19 cellular contexts compared by ENCODE assay signal in the genomic region with DNA sequence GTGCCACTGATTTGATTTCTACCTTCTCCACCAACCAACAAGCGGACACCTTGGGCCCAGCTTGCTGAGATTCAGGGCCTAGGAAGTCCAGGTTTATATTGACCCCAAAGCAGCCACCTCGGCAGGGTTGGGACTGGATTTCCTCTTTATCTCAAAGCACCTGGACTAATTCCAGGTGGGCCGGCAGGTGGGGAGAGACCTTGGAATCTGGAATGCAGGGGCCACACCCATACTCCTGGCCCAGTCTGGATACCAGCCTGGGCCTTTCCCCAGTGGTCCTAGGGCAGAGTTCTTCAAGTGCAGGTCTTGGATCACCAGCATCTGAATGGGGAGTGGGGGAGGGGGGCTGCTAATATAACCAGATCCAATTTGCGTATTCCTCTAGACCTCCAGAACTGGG.
"Had no signal": no experiment of that assay in that cellular context is flagged by ENCODE, and none has a peak within 500 bp of the region (broad histone marks: within the 10 kb centered on the region; RNA-seq: fewer than 3 reads in every experiment).

No MANE protein-coding gene starts in this region.

- H3K4me2 ChIP-seq: hepatocyte, smooth muscle cell had no signal

- DNase-seq: activated CD4-positive, alpha-beta T cell treated with anti-CD3 and anti-CD28 coated beads, Interleukin-2, amount 50 U/mL, for 4 hours; activated gamma-delta T cell treated with Interleukin-2 at 50 U/mL for 16 hours; adrenal gland; naive thymus-derived CD4-positive, alpha-beta T cell; right lobe of liver; stimulated activated CD4-positive, alpha-beta T cell treated with anti-CD3 and anti-CD28 coated beads, Interleukin-4, amount 100 ng/mL, for 24 hours; SW 1271; T-helper 2 cell; uterus; WERI-Rb-1 had no signal

- H3K9ac ChIP-seq: parathyroid adenoma had no signal

- H3K4me3 ChIP-seq: adrenal gland, cardiac muscle cell, hepatocyte, right lobe of liver, smooth muscle cell, thoracic aorta, uterus had no signal

- H2AFZ ChIP-seq: hepatocyte had no signal

- H3K79me2 ChIP-seq: hepatocyte, parathyroid adenoma had no signal

- H3K4me1 ChIP-seq: adrenal gland, right lobe of liver, uterus had no signal

- H3K9me3 ChIP-seq: adrenal gland, neutrophil, right lobe of liver, thoracic aorta, uterus had no signal

- ATAC-seq: activated naive CD4-positive, alpha-beta T cell treated with anti-CD3 and anti-CD28 coated beads, Interleukin-2, amount 50 U/mL, for 72 hours; left lobe of liver; naive thymus-derived CD4-positive, alpha-beta T cell; right lobe of liver; stimulated activated effector memory CD8-positive, alpha-beta T cell treated with anti-CD3 and anti-CD28 coated beads, Interleukin-12 subunit alpha, Interleukin-12 subunit beta, amount 100 ng/mL, for 72 hours had no signal

- H3K27ac ChIP-seq: adrenal gland, cardiac muscle cell, hepatocyte, neutrophil, right lobe of liver, thoracic aorta, uterus, WERI-Rb-1 had no signal

- H3K36me3 ChIP-seq: adrenal gland, cardiac muscle cell, neutrophil, right lobe of liver, thoracic aorta, uterus, WERI-Rb-1 had no signal

- H3K27me3 ChIP-seq: adrenal gland, right lobe of liver, uterus had no signal
